ENCODE assay signal across 20 cellular contexts in the genomic region with DNA sequence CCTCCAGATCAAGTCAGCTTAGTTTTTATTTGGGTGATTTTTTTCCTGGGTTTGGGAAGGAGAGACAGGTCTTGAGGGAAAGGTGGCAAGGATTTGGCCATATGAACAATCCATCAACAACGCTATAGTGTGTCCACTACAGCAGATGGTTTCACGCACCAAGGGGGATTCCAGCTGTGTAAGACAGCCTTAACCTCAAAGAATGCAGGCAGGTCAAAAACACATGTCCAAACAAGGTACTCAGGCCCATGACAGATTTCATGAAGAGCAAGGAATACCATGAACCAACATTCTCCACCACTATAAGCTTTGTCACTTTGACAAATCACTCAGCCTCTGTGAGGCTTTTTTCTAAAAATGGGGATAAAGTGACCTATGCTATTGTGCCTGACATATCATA. TPM values are rescaled to one million over a fixed set of nuclear protein-coding genes. Genes with fewer than 3 reads are reported as not detected.
A peak's percentile ranks its signal among the peaks of the same experiment; 100 is the strongest.
DNase-seq lines count a peak whose midpoint lies in the region; ATAC-seq and TF ChIP-seq lines count a peak whose summit lies in the region.
"Had no signal": no experiment of that assay in that cellular context is flagged by ENCODE, and none has a peak within 500 bp of the region (broad histone marks: within the 10 kb centered on the region; RNA-seq: fewer than 3 reads in every experiment).

No MANE protein-coding gene starts in this region.

- ATAC-seq in DND-41 (ENCODE audit: insufficient read depth, low read depth): no peak
- ATAC-seq: gastrocnemius medialis, left lobe of liver, pancreas, Right ventricle myocardium inferior, sciatic nerve had no signal

- H3K27ac ChIP-seq in DND-41 (ENCODE audit: low read length) (peak overlapping the region; percentile 95; the same call in 1 of the 2 replicates), mesenchymal stem cell (ENCODE audit: low read length, poor library complexity, severe bottlenecking) (no peak overlapping the region)
- H3K27ac ChIP-seq: epithelial cell of prostate, gastrocnemius medialis, pancreas had no signal

- no peak overlapping the region for H2BK5ac ChIP-seq in mesenchymal stem cell (ENCODE audit: low read depth, low read length, poor library complexity, severe bottlenecking)

- peaks cover 33% of the 10 kb centered on the region for H3K79me2 ChIP-seq in DND-41 (ENCODE audit: insufficient read depth, low read length)

- no peak overlapping the region for H3K4ac ChIP-seq in mesenchymal stem cell (ENCODE audit: low read depth in 1 of 2, low read length in 2 of 2)

- peaks cover 5% of the 10 kb centered on the region for H3K36me3 ChIP-seq in DND-41 (ENCODE audit: insufficient read depth, low read length)
- H3K36me3 ChIP-seq in mesenchymal stem cell (ENCODE audit: control insufficient read depth in 1 of 2, insufficient read depth in 2 of 2, low read depth in 1 of 2, low read length in 2 of 2): no peaks in the 10 kb centered on the region
- H3K36me3 ChIP-seq: gastrocnemius medialis, pancreas had no signal

- peak overlapping the region; percentile 7 for H3K4me3 Mint-ChIP-seq in activated CD4-positive, alpha-beta memory T cell treated with anti-CD3 and anti-CD28 coated beads for 36 hours
- no peak overlapping the region for H3K4me3 Mint-ChIP-seq in activated CD4-positive, alpha-beta memory T cell treated with anti-CD3 and anti-CD28 coated beads, Interleukin-2, amount 10 ng/mL, durations not matched to agents 7 days and 5 days
- H3K4me3 Mint-ChIP-seq in activated T-helper 1 cell treated with anti-CD3 and anti-CD28 coated beads, Interleukin-12 subunit alpha, Interleukin-12 subunit beta, Interleukin-2, Interleukin-4 antibody, amounts not matched to agents 30 ng/mL and 10 ng/mL and 1 ng/mL, durations not matched to agents 14 hours and 24 hours and 36 hours: peak overlapping the region; percentile 43

- H3K4me3 ChIP-seq in DND-41 (ENCODE audit: low read depth in 1 of 2, low read length in 2 of 2) (no peak overlapping the region), mesenchymal stem cell (ENCODE audit: insufficient read depth in 1 of 2, low read depth in 1 of 2, low read length in 2 of 2) (no peak overlapping the region)
- H3K4me3 ChIP-seq: gastrocnemius medialis had no signal

- no peak overlapping the region for H2BK15ac ChIP-seq in mesenchymal stem cell (ENCODE audit: low read depth, poor library complexity, severe bottlenecking)

- no peak overlapping the region for H2BK12ac ChIP-seq in mesenchymal stem cell (ENCODE audit: low read length in 2 of 2)

- DNase-seq in activated CD4-positive, alpha-beta memory T cell treated with anti-CD3 and anti-CD28 coated beads for 36 hours: no peak
- no peak for DNase-seq in activated CD4-positive, alpha-beta memory T cell treated with anti-CD3 and anti-CD28 coated beads, Interleukin-2, amount 10 ng/mL, durations not matched to agents 7 days and 5 days
- DNase-seq in DND-41 (no peak), mesenchymal stem cell (peak; percentile 28), NCI-H226 (no peak), dermis blood vessel endothelial cell (no peak), RKO (ENCODE audit: low spot score) (no peak)
- DNase-seq in activated T-helper 1 cell treated with anti-CD3 and anti-CD28 coated beads, Interleukin-12 subunit alpha, Interleukin-12 subunit beta, Interleukin-2, Interleukin-4 antibody, amounts not matched to agents 30 ng/mL and 10 ng/mL and 1 ng/mL, durations not matched to agents 14 hours and 24 hours and 36 hours (ENCODE audit: low spot score): no peak
- DNase-seq: activated CD4-positive, CD25-positive, alpha-beta regulatory T cell treated with anti-CD3 and anti-CD28 coated beads, Interleukin-2, amount 50 U/mL, for 72 hours; cortex of kidney; gastrocnemius medialis; NCI-H1694; NCI-H2227 treated with DMSO at 0.1 percent for 48 hours; pancreas had no signal

- H2BK120ac ChIP-seq in mesenchymal stem cell (ENCODE audit: low read depth, low read length): no peak overlapping the region

- peaks cover 8% of the 10 kb centered on the region for H3K36me3 Mint-ChIP-seq in activated CD4-positive, alpha-beta memory T cell treated with anti-CD3 and anti-CD28 coated beads for 36 hours
- peaks cover 12% of the 10 kb centered on the region for H3K36me3 Mint-ChIP-seq in activated CD4-positive, alpha-beta memory T cell treated with anti-CD3 and anti-CD28 coated beads, Interleukin-2, amount 10 ng/mL, durations not matched to agents 7 days and 5 days (ENCODE audit: low read depth)
- H3K36me3 Mint-ChIP-seq in activated T-helper 1 cell treated with anti-CD3 and anti-CD28 coated beads, Interleukin-12 subunit alpha, Interleukin-12 subunit beta, Interleukin-2, Interleukin-4 antibody, amounts not matched to agents 30 ng/mL and 10 ng/mL and 1 ng/mL, durations not matched to agents 14 hours and 24 hours and 36 hours (ENCODE audit: low read depth): peaks cover 12% of the 10 kb centered on the region

- H3K4me1 Mint-ChIP-seq in activated CD4-positive, alpha-beta memory T cell treated with anti-CD3 and anti-CD28 coated beads for 36 hours (ENCODE audit: low read depth): peaks cover 38% of the 10 kb centered on the region
- peaks cover 40% of the 10 kb centered on the region for H3K4me1 Mint-ChIP-seq in activated CD4-positive, alpha-beta memory T cell treated with anti-CD3 and anti-CD28 coated beads, Interleukin-2, amount 10 ng/mL, durations not matched to agents 7 days and 5 days
- H3K4me1 Mint-ChIP-seq in activated T-helper 1 cell treated with anti-CD3 and anti-CD28 coated beads, Interleukin-12 subunit alpha, Interleukin-12 subunit beta, Interleukin-2, Interleukin-4 antibody, amounts not matched to agents 30 ng/mL and 10 ng/mL and 1 ng/mL, durations not matched to agents 14 hours and 24 hours and 36 hours (ENCODE audit: low read depth): peaks cover 37% of the 10 kb centered on the region

- no peak overlapping the region for H2AK5ac ChIP-seq in mesenchymal stem cell (ENCODE audit: low read length, severe bottlenecking)

- peaks cover 2% of the 10 kb centered on the region; the same call in 1 of the 2 replicates for H4K20me1 ChIP-seq in DND-41 (ENCODE audit: insufficient read depth, low read length)

- peak overlapping the region; percentile 75; the same call in 1 of the 2 replicates for H3K9ac ChIP-seq in DND-41 (ENCODE audit: low read depth, low read length)
- no peak overlapping the region for H3K9ac ChIP-seq in mesenchymal stem cell (ENCODE audit: low read length)

- CTCF ChIA-PET in activated CD4-positive, alpha-beta memory T cell treated with anti-CD3 and anti-CD28 coated beads for 36 hours (lab: Charles Lee): interaction anchor here (2.2 to 4.5 kb wide), 2 partner anchors 19 to 66 kb away, joined by 7 to 22 read pairs; no protein-coding TSS in a partner anchor
- CTCF ChIA-PET in activated CD4-positive, alpha-beta memory T cell treated with anti-CD3 and anti-CD28 coated beads, Interleukin-2, amount 10 ng/mL, durations not matched to agents 7 days and 5 days (lab: Charles Lee): interaction anchor here (3.1 kb wide), 1 partner anchor 19 kb away, joined by 15 read pairs; no protein-coding TSS in a partner anchor

- H3K4me1 ChIP-seq in DND-41 (ENCODE audit: insufficient read depth, low read length) (peaks cover 47% of the 10 kb centered on the region), mesenchymal stem cell (ENCODE audit: control insufficient read depth, insufficient read depth, low read depth, low read length) (no peaks in the 10 kb centered on the region)

- H3K23ac ChIP-seq in mesenchymal stem cell (ENCODE audit: low read length in 2 of 2): no peak overlapping the region

- H3K27me3 ChIP-seq in DND-41 (ENCODE audit: insufficient read depth, low read length, poor library complexity) (no peaks in the 10 kb centered on the region), mesenchymal stem cell (ENCODE audit: control insufficient read depth in 1 of 2, insufficient read depth in 1 of 2, low read length in 2 of 2) (peaks cover 3% of the 10 kb centered on the region in 2 experiments)
- H3K27me3 ChIP-seq: gastrocnemius medialis, pancreas had no signal

- H3K4me2 ChIP-seq in DND-41 (ENCODE audit: insufficient read depth, low read length): peak overlapping the region; percentile 71; the same call in 1 of the 2 replicates
- no peak overlapping the region for H3K4me2 ChIP-seq in mesenchymal stem cell (ENCODE audit: low read length, poor library complexity, severe bottlenecking)

- no peak overlapping the region for H4K8ac ChIP-seq in mesenchymal stem cell (ENCODE audit: low read length)

- no peak overlapping the region for H4K91ac ChIP-seq in mesenchymal stem cell (ENCODE audit: low read length)

- no peaks in the 10 kb centered on the region for H3K79me1 ChIP-seq in mesenchymal stem cell (replicated peaks; ENCODE audit: low read length, poor library complexity, severe bottlenecking)

- no peak overlapping the region for H3K14ac ChIP-seq in mesenchymal stem cell (ENCODE audit: low read length in 2 of 2)

- no peaks in the 10 kb centered on the region for H3K9me3 Mint-ChIP-seq in activated CD4-positive, alpha-beta memory T cell treated with anti-CD3 and anti-CD28 coated beads for 36 hours
- no peaks in the 10 kb centered on the region for H3K9me3 Mint-ChIP-seq in activated CD4-positive, alpha-beta memory T cell treated with anti-CD3 and anti-CD28 coated beads, Interleukin-2, amount 10 ng/mL, durations not matched to agents 7 days and 5 days
- H3K9me3 Mint-ChIP-seq in activated T-helper 1 cell treated with anti-CD3 and anti-CD28 coated beads, Interleukin-12 subunit alpha, Interleukin-12 subunit beta, Interleukin-2, Interleukin-4 antibody, amounts not matched to agents 30 ng/mL and 10 ng/mL and 1 ng/mL, durations not matched to agents 14 hours and 24 hours and 36 hours: no peaks in the 10 kb centered on the region

- H3K27me3 Mint-ChIP-seq in activated CD4-positive, alpha-beta memory T cell treated with anti-CD3 and anti-CD28 coated beads for 36 hours: no peaks in the 10 kb centered on the region
- H3K27me3 Mint-ChIP-seq in activated CD4-positive, alpha-beta memory T cell treated with anti-CD3 and anti-CD28 coated beads, Interleukin-2, amount 10 ng/mL, durations not matched to agents 7 days and 5 days: no peaks in the 10 kb centered on the region
- H3K27me3 Mint-ChIP-seq in activated T-helper 1 cell treated with anti-CD3 and anti-CD28 coated beads, Interleukin-12 subunit alpha, Interleukin-12 subunit beta, Interleukin-2, Interleukin-4 antibody, amounts not matched to agents 30 ng/mL and 10 ng/mL and 1 ng/mL, durations not matched to agents 14 hours and 24 hours and 36 hours (ENCODE audit: insufficient read depth): no peaks in the 10 kb centered on the region

- H2AFZ ChIP-seq in DND-41 (ENCODE audit: low read depth, low read length): no peak overlapping the region
- H2AFZ ChIP-seq in mesenchymal stem cell (ENCODE audit: low read depth, low read length): no peak overlapping the region

- no peak for TF ChIP-seq CTCF in DND-41 (IDR thresholded peaks at IDR 0.05; ENCODE audit: borderline replicate concordance, extremely low read depth, low read length, poor library complexity, severe bottlenecking)

- H3K27ac Mint-ChIP-seq in activated CD4-positive, alpha-beta memory T cell treated with anti-CD3 and anti-CD28 coated beads for 36 hours: no peak overlapping the region
- H3K27ac Mint-ChIP-seq in activated CD4-positive, alpha-beta memory T cell treated with anti-CD3 and anti-CD28 coated beads, Interleukin-2, amount 10 ng/mL, durations not matched to agents 7 days and 5 days: no peak overlapping the region
- H3K27ac Mint-ChIP-seq in activated T-helper 1 cell treated with anti-CD3 and anti-CD28 coated beads, Interleukin-12 subunit alpha, Interleukin-12 subunit beta, Interleukin-2, Interleukin-4 antibody, amounts not matched to agents 30 ng/mL and 10 ng/mL and 1 ng/mL, durations not matched to agents 14 hours and 24 hours and 36 hours: peak overlapping the region; percentile 41

- intact Hi-C loops in activated CD4-positive, alpha-beta memory T cell treated with anti-CD3 and anti-CD28 coated beads for 36 hours (cut with micrococcal nuclease): loop anchor here (10.0 kb wide), 1 partner anchor 282 kb away; no protein-coding TSS in a partner anchor
- intact Hi-C loops in activated T-helper 1 cell treated with anti-CD3 and anti-CD28 coated beads, Interleukin-12 subunit alpha, Interleukin-12 subunit beta, Interleukin-2, Interleukin-4 antibody, amounts not matched to agents 30 ng/mL and 10 ng/mL and 1 ng/mL, durations not matched to agents 14 hours and 24 hours and 36 hours (cut with micrococcal nuclease): loop anchor here (5.0 kb wide), 1 partner anchor 345 kb away; the partner anchor contains the start of gene HLA-C

- POLR2A ChIA-PET in activated CD4-positive, alpha-beta memory T cell treated with anti-CD3 and anti-CD28 coated beads for 36 hours (lab: Charles Lee): no interaction called here
- POLR2A ChIA-PET in activated CD4-positive, alpha-beta memory T cell treated with anti-CD3 and anti-CD28 coated beads, Interleukin-2, amount 10 ng/mL, durations not matched to agents 7 days and 5 days (lab: Charles Lee): interaction anchor here (0.9 to 1.3 kb wide), 2 partner anchors 42 to 66 kb away, joined by 3 to 4 read pairs; partner anchors contain the start of gene TNF

- WGBS in mesenchymal stem cell: 82% methylated on average over 2 of the region's 2 CpGs

- H3K9me3 ChIP-seq in DND-41 (ENCODE audit: insufficient read depth, low read length, severe bottlenecking) (no peaks in the 10 kb centered on the region), mesenchymal stem cell (ENCODE audit: control insufficient read depth, low read length) (no peaks in the 10 kb centered on the region)
- H3K9me3 ChIP-seq: gastrocnemius medialis, pancreas had no signal

- H3K18ac ChIP-seq in mesenchymal stem cell (ENCODE audit: low read depth in 1 of 2, low read length in 2 of 2): no peak overlapping the region

RNA-seq across cellular contexts. Expression of gene AIF1, which starts 2.0 kb away (rescaled TPM):
- total RNA-seq in activated CD4-positive, alpha-beta memory T cell treated with anti-CD3 and anti-CD28 coated beads for 36 hours: 10 to 100 TPM; 26.1 to 29.0 TPM
- 10 to 100 TPM; 11.3 to 11.7 TPM for total RNA-seq in activated CD4-positive, alpha-beta memory T cell treated with anti-CD3 and anti-CD28 coated beads, Interleukin-2, amount 10 ng/mL, durations not matched to agents 7 days and 5 days
- total RNA-seq in activated T-helper 1 cell treated with anti-CD3 and anti-CD28 coated beads, Interleukin-12 subunit alpha, Interleukin-12 subunit beta, Interleukin-2, Interleukin-4 antibody, amounts not matched to agents 30 ng/mL and 10 ng/mL and 1 ng/mL, durations not matched to agents 14 hours and 24 hours and 36 hours: 55.5 and 61.5 TPM in 2 replicates
- polyA plus RNA-seq in mesenchymal stem cell (2013, experiment 1 of 2): not detected
- not detected for polyA plus RNA-seq in mesenchymal stem cell (2013, experiment 2 of 2)
- total RNA-seq in dermis blood vessel endothelial cell: not detected in 2 replicates
- total RNA-seq: astrocyte, MCF 10A had no signal

RNA-seq across cellular contexts. Expression of gene PRRC2A, which starts 3.5 kb away (rescaled TPM):
- 100 to 1,000 TPM; 246 to 257 TPM for total RNA-seq in activated CD4-positive, alpha-beta memory T cell treated with anti-CD3 and anti-CD28 coated beads for 36 hours
- total RNA-seq in activated CD4-positive, alpha-beta memory T cell treated with anti-CD3 and anti-CD28 coated beads, Interleukin-2, amount 10 ng/mL, durations not matched to agents 7 days and 5 days: 100 to 1,000 TPM; 215 to 222 TPM
- 281 and 283 TPM in 2 replicates for total RNA-seq in activated T-helper 1 cell treated with anti-CD3 and anti-CD28 coated beads, Interleukin-12 subunit alpha, Interleukin-12 subunit beta, Interleukin-2, Interleukin-4 antibody, amounts not matched to agents 30 ng/mL and 10 ng/mL and 1 ng/mL, durations not matched to agents 14 hours and 24 hours and 36 hours
- 85.3 TPM for polyA plus RNA-seq in mesenchymal stem cell (2013, experiment 1 of 2)
- polyA plus RNA-seq in mesenchymal stem cell (2013, experiment 2 of 2): 79.7 TPM
- 32.2 and 70.8 TPM in 2 replicates for total RNA-seq in dermis blood vessel endothelial cell

RNA-seq across cellular contexts. Expression of gene NCR3, which starts 24.2 kb away (rescaled TPM):
- total RNA-seq in activated CD4-positive, alpha-beta memory T cell treated with anti-CD3 and anti-CD28 coated beads for 36 hours: 10 to 100 TPM; 11.7 to 12.2 TPM
- total RNA-seq in activated CD4-positive, alpha-beta memory T cell treated with anti-CD3 and anti-CD28 coated beads, Interleukin-2, amount 10 ng/mL, durations not matched to agents 7 days and 5 days: 10 to 100 TPM; 76.4 to 78.3 TPM
- total RNA-seq in activated T-helper 1 cell treated with anti-CD3 and anti-CD28 coated beads, Interleukin-12 subunit alpha, Interleukin-12 subunit beta, Interleukin-2, Interleukin-4 antibody, amounts not matched to agents 30 ng/mL and 10 ng/mL and 1 ng/mL, durations not matched to agents 14 hours and 24 hours and 36 hours: 19.1 and 20.3 TPM in 2 replicates
- polyA plus RNA-seq in mesenchymal stem cell (2013, experiment 1 of 2): not detected
- not detected for polyA plus RNA-seq in mesenchymal stem cell (2013, experiment 2 of 2)
- not detected in 2 replicates for total RNA-seq in dermis blood vessel endothelial cell
- total RNA-seq: astrocyte, gastrocnemius medialis, left lobe of liver, MCF 10A had no signal
- polyA plus RNA-seq: pancreas had no signal

RNA-seq across cellular contexts. Expression of gene LST1, which starts 30.9 kb away (rescaled TPM):
- total RNA-seq in activated CD4-positive, alpha-beta memory T cell treated with anti-CD3 and anti-CD28 coated beads for 36 hours: 10 to 100 TPM; 15.7 to 16.9 TPM
- total RNA-seq in activated CD4-positive, alpha-beta memory T cell treated with anti-CD3 and anti-CD28 coated beads, Interleukin-2, amount 10 ng/mL, durations not matched to agents 7 days and 5 days: 10 to 100 TPM; 69.8 to 74.5 TPM
- 63.0 and 66.6 TPM in 2 replicates for total RNA-seq in activated T-helper 1 cell treated with anti-CD3 and anti-CD28 coated beads, Interleukin-12 subunit alpha, Interleukin-12 subunit beta, Interleukin-2, Interleukin-4 antibody, amounts not matched to agents 30 ng/mL and 10 ng/mL and 1 ng/mL, durations not matched to agents 14 hours and 24 hours and 36 hours
- polyA plus RNA-seq in mesenchymal stem cell (2013, experiment 1 of 2): 0.30 TPM
- not detected for polyA plus RNA-seq in mesenchymal stem cell (2013, experiment 2 of 2)
- 0.37 TPM in 1 of 2 replicates, not detected in the other for total RNA-seq in dermis blood vessel endothelial cell
- total RNA-seq: astrocyte, MCF 10A had no signal

RNA-seq across cellular contexts. Expression of gene LTB, which starts 34.8 kb away (rescaled TPM):
- total RNA-seq in activated CD4-positive, alpha-beta memory T cell treated with anti-CD3 and anti-CD28 coated beads for 36 hours: 100 to 1,000 TPM; 161 to 164 TPM
- total RNA-seq in activated CD4-positive, alpha-beta memory T cell treated with anti-CD3 and anti-CD28 coated beads, Interleukin-2, amount 10 ng/mL, durations not matched to agents 7 days and 5 days: 1,000 to 10,000 TPM; 1,185 to 1,194 TPM
- 270 and 277 TPM in 2 replicates for total RNA-seq in activated T-helper 1 cell treated with anti-CD3 and anti-CD28 coated beads, Interleukin-12 subunit alpha, Interleukin-12 subunit beta, Interleukin-2, Interleukin-4 antibody, amounts not matched to agents 30 ng/mL and 10 ng/mL and 1 ng/mL, durations not matched to agents 14 hours and 24 hours and 36 hours
- 0.35 TPM for polyA plus RNA-seq in mesenchymal stem cell (2013, experiment 1 of 2)
- polyA plus RNA-seq in mesenchymal stem cell (2013, experiment 2 of 2): 0.05 TPM
- 3.4 and 30.5 TPM in 2 replicates for total RNA-seq in dermis blood vessel endothelial cell
- total RNA-seq: gastrocnemius medialis had no signal

Comparison
In these comparisons a context has a peak if more than half of its experiments do, and no peak if none do; other contexts are left out.
1. RNA of gene AIF1, which starts 2.0 kb away (total RNA-seq): 55.5 to 61.5 TPM in activated T-helper 1 cell treated with anti-CD3 and anti-CD28 coated beads, Interleukin-12 subunit alpha, Interleukin-12 subunit beta, Interleukin-2, Interleukin-4 antibody, amounts not matched to agents 30 ng/mL and 10 ng/mL and 1 ng/mL, durations not matched to agents 14 hours and 24 hours and 36 hours, 26.1 to 29.0 TPM in activated CD4-positive, alpha-beta memory T cell treated with anti-CD3 and anti-CD28 coated beads for 36 hours and 11.3 to 11.7 TPM in activated CD4-positive, alpha-beta memory T cell treated with anti-CD3 and anti-CD28 coated beads, Interleukin-2, amount 10 ng/mL, durations not matched to agents 7 days and 5 days; not detected in dermis blood vessel endothelial cell; every median in the first group is over 10 times any median in the second.
2. RNA of gene NCR3, which starts 24.2 kb away (total RNA-seq): 76.4 to 78.3 TPM in activated CD4-positive, alpha-beta memory T cell treated with anti-CD3 and anti-CD28 coated beads, Interleukin-2, amount 10 ng/mL, durations not matched to agents 7 days and 5 days, 19.1 to 20.3 TPM in activated T-helper 1 cell treated with anti-CD3 and anti-CD28 coated beads, Interleukin-12 subunit alpha, Interleukin-12 subunit beta, Interleukin-2, Interleukin-4 antibody, amounts not matched to agents 30 ng/mL and 10 ng/mL and 1 ng/mL, durations not matched to agents 14 hours and 24 hours and 36 hours and 11.7 to 12.2 TPM in activated CD4-positive, alpha-beta memory T cell treated with anti-CD3 and anti-CD28 coated beads for 36 hours; not detected in dermis blood vessel endothelial cell; every median in the first group is over 10 times any median in the second.